1 cellular context compared by ENCODE assay signal in the genomic region with DNA sequence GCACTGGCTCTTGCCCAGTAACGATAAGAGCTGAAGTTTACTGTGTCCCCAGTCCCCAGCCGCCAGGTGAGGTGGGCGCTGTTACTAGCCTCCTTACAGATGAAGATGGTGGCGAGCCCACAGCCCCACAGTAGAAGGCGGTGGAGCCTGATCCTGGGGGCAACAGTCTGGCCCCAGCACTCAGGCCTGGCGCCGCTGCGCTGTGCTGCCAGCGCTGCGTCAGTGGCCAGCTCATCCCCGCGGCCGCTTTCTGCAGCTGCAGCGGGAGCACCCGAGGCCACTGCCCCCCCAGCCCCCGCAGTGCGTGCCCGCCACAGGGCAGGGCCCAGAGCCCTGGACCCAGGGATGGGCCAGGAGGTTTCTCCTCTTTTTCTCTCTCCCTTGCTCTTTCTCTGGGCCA.
TF ChIP-seq lines count a peak whose summit lies in the region.

No MANE protein-coding gene starts in this region.

TF ChIP-seq in HepG2, 621 proteins besides CTCF, POLR2A, EP300 and RAD21:
- no peak for TF ChIP-seq ZNF17 (CRISPR knock-in tag; IDR thresholded peaks at IDR 0.05)
- no peak for TF ChIP-seq NRL (CRISPR knock-in tag; IDR thresholded peaks at IDR 0.05; ENCODE audit: borderline replicate concordance)
- TF ChIP-seq MYNN (CRISPR knock-in tag; IDR thresholded peaks at IDR 0.05; ENCODE audit: low read depth), result no peak
- TF ChIP-seq ZNF766 (CRISPR knock-in tag; IDR thresholded peaks at IDR 0.05; ENCODE audit: borderline replicate concordance), result no peak
- peak; percentile 41 for TF ChIP-seq AGO2 (optimal IDR thresholded peaks at IDR 0.05; ENCODE audit: low read depth, low read length)
- TF ChIP-seq, protein P1, sequence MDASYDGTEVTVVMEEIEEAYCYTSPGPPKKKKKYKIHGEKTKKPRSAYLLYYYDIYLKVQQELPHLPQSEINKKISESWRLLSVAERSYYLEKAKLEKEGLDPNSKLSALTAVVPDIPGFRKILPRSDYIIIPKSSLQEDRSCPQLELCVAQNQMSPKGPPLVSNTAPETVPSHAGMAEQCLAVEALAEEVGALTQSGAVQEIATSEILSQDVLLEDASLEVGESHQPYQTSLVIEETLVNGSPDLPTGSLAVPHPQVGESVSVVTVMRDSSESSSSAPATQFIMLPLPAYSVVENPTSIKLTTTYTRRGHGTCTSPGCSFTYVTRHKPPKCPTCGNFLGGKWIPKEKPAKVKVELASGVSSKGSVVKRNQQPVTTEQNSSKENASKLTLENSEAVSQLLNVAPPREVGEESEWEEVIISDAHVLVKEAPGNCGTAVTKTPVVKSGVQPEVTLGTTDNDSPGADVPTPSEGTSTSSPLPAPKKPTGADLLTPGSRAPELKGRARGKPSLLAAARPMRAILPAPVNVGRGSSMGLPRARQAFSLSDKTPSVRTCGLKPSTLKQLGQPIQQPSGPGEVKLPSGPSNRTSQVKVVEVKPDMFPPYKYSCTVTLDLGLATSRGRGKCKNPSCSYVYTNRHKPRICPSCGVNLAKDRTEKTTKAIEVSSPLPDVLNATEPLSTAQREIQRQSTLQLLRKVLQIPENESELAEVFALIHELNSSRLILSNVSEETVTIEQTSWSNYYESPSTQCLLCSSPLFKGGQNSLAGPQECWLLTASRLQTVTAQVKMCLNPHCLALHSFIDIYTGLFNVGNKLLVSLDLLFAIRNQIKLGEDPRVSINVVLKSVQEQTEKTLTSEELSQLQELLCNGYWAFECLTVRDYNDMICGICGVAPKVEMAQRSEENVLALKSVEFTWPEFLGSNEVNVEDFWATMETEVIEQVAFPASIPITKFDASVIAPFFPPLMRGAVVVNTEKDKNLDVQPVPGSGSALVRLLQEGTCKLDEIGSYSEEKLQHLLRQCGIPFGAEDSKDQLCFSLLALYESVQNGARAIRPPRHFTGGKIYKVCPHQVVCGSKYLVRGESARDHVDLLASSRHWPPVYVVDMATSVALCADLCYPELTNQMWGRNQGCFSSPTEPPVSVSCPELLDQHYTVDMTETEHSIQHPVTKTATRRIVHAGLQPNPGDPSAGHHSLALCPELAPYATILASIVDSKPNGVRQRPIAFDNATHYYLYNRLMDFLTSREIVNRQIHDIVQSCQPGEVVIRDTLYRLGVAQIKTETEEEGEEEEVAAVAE (CRISPR knock-in tag; IDR thresholded peaks at IDR 0.05; ENCODE audit: borderline replicate concordance), result no peak
- no peak for TF ChIP-seq SUZ12 (IDR thresholded peaks at IDR 0.05; ENCODE audit: low read depth, low read length)
